ENCODE assay signal across 22 cellular contexts in the genomic region with DNA sequence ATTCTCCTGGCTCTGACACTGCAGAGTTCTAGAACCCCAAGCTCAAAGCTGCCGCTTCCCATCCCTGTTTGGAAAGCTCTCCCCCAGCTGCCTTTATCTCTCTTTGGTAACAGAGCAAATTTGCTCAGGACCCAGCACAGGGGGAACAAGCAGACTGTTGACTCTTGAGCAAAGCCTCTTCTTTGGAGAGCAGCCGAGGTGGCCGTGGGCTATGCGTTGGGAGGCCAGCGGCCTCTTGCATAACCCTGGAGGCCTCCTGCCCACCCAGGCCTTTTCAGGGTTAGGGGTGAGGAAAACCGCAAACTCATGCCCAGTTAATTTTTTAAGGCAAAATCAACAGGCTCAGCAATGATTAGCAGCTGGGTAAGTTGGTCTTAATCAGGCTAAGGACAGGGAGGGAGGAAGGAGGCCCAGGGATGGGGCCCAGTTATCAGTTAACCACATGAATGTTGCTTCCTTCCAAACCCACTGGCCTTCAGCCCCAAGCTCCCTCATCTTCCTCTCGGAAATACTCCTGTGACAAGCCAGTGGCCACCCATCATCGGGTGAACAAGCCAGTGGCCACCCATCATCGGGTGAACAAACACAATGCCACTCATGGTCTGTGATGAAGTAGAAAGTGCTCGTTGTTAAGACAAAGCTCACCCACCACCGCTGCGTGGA. TPM values are rescaled to one million over a fixed set of nuclear protein-coding genes. Genes with fewer than 3 reads are reported as not detected.
DNase-seq lines count a peak whose midpoint lies in the region; ATAC-seq, FAIRE-seq and TF ChIP-seq lines count a peak whose summit lies in the region.
"Had no signal": no experiment of that assay in that cellular context is flagged by ENCODE, and none has a peak within 500 bp of the region (broad histone marks: within the 10 kb centered on the region; RNA-seq: fewer than 3 reads in every experiment).

No MANE protein-coding gene starts in this region.

- no peak for ATAC-seq in gastrocnemius medialis
- no peak for ATAC-seq in naive thymus-derived CD4-positive, alpha-beta T cell
- ATAC-seq: activated CD8-positive, alpha-beta T cell treated with anti-CD3 and anti-CD28 coated beads for 36 hours; activated T-cell treated with anti-CD3 and anti-CD28 coated beads, Interleukin-2, amount 50 U/mL, for 4 hours had no signal

- no peak for TF ChIP-seq CTCF in ovary (IDR thresholded peaks at IDR 0.05)
- no peak for TF ChIP-seq CTCF in gastrocnemius medialis (IDR thresholded peaks at IDR 0.05 in 4 of 5, conservative IDR thresholded peaks at IDR 0.05 in 1 of 5)

- H3K27me3 ChIP-seq in ovary, result no peaks in the 10 kb centered on the region
- no peaks in the 10 kb centered on the region for H3K27me3 ChIP-seq in gastrocnemius medialis
- no peaks in the 10 kb centered on the region for H3K27me3 ChIP-seq in naive thymus-derived CD4-positive, alpha-beta T cell (ENCODE audit: control insufficient read depth in 2 of 2, insufficient read depth in 2 of 2, low read length in 2 of 2)
- H3K27me3 ChIP-seq: colonic mucosa, vagina had no signal

- H3K27ac Mint-ChIP-seq in naive thymus-derived CD4-positive, alpha-beta T cell, result no peak overlapping the region
- H3K27ac Mint-ChIP-seq: activated CD8-positive, alpha-beta T cell treated with anti-CD3 and anti-CD28 coated beads for 36 hours; activated naive CD4-positive, alpha-beta T cell treated with anti-CD3 and anti-CD28 coated beads, Interleukin-2, amount 10 ng/mL, durations not matched to agents 7 days and 5 days had no signal

- H3K9me3 ChIP-seq in ovary, result no peaks in the 10 kb centered on the region
- H3K9me3 ChIP-seq in gastrocnemius medialis, result no peaks in the 10 kb centered on the region
- H3K9me3 ChIP-seq in naive thymus-derived CD4-positive, alpha-beta T cell (ENCODE audit: control insufficient read depth in 2 of 3, low read length in 3 of 3), result no peaks in the 10 kb centered on the region
- H3K9me3 ChIP-seq: colonic mucosa, left ventricle myocardium inferior, vagina had no signal

- H3K36me3 Mint-ChIP-seq in naive thymus-derived CD4-positive, alpha-beta T cell, result no peaks in the 10 kb centered on the region
- H3K36me3 Mint-ChIP-seq: activated naive CD4-positive, alpha-beta T cell treated with anti-CD3 and anti-CD28 coated beads, Interleukin-2, amount 10 ng/mL, durations not matched to agents 7 days and 5 days had no signal

- 36 to 37% (median 36%) methylated on average over 11 to 12 of the region's 12 CpGs for WGBS in ovary, 3 donors

- in situ Hi-C loops in gastrocnemius medialis (cut with MboI; ENCODE audit: low sequenced_read_pairs in 4 of 4), result loop anchor here (10.0 to 25.0 kb wide), 3 partner anchors 70 to 218 kb away; no protein-coding TSS in a partner anchor

- intact Hi-C loops in ovary (cut with DNase I) (loop anchor here in 1 of 4 donors (10.0 kb wide), 1 partner anchor 220 kb away; no protein-coding TSS in a partner anchor), gastrocnemius medialis (cut with DNase I; ENCODE audit: low total_unique reads) (no loop called here)
- intact Hi-C loops in naive thymus-derived CD4-positive, alpha-beta T cell (cut with micrococcal nuclease), result no loop called here

- H3K9me3 Mint-ChIP-seq in naive thymus-derived CD4-positive, alpha-beta T cell, result no peaks in the 10 kb centered on the region
- H3K9me3 Mint-ChIP-seq: activated CD8-positive, alpha-beta T cell treated with anti-CD3 and anti-CD28 coated beads for 36 hours; activated naive CD4-positive, alpha-beta T cell treated with anti-CD3 and anti-CD28 coated beads, Interleukin-2, amount 10 ng/mL, durations not matched to agents 7 days and 5 days; activated T-cell treated with anti-CD3 and anti-CD28 coated beads, Interleukin-2, amount 50 U/mL, for 4 hours had no signal

- peak; percentile 27 for TF ChIP-seq POLR2A in erythroblast (IDR thresholded peaks at IDR 0.05; ENCODE audit: low read length)
- TF ChIP-seq POLR2A in ovary (IDR thresholded peaks at IDR 0.05), result no peak
- TF ChIP-seq POLR2A in gastrocnemius medialis (IDR thresholded peaks at IDR 0.05), result no peak
- TF ChIP-seq POLR2A in H54 (IDR thresholded peaks at IDR 0.05; ENCODE audit: low read depth, low read length), result no peak

- TF ChIP-seq EP300 in ovary (IDR thresholded peaks at IDR 0.05), result no peak

- peaks cover 0 to 10% (median 1%) of the 10 kb centered on the region in 5 donors for H3K27me3 Mint-ChIP-seq in naive thymus-derived CD4-positive, alpha-beta T cell

- CTCF ChIA-PET in naive thymus-derived CD4-positive, alpha-beta T cell (lab: Charles Lee), result no interaction called here

- POLR2A ChIA-PET in naive thymus-derived CD4-positive, alpha-beta T cell (lab: Charles Lee), result no interaction called here

- no peak overlapping the region for H3K4me3 Mint-ChIP-seq in naive thymus-derived CD4-positive, alpha-beta T cell
- H3K4me3 Mint-ChIP-seq: activated CD8-positive, alpha-beta T cell treated with anti-CD3 and anti-CD28 coated beads for 36 hours; activated naive CD4-positive, alpha-beta T cell treated with anti-CD3 and anti-CD28 coated beads, Interleukin-2, amount 10 ng/mL, durations not matched to agents 7 days and 5 days; activated T-cell treated with anti-CD3 and anti-CD28 coated beads, Interleukin-2, amount 50 U/mL, for 4 hours had no signal

- peaks cover 16% of the 10 kb centered on the region for H3K4me1 ChIP-seq in ovary (ENCODE audit: insufficient read depth)
- H3K4me1 ChIP-seq in gastrocnemius medialis, result no peaks in the 10 kb centered on the region
- no peaks in the 10 kb centered on the region for H3K4me1 ChIP-seq in naive thymus-derived CD4-positive, alpha-beta T cell (ENCODE audit: control insufficient read depth in 2 of 2, insufficient read depth in 2 of 2, low read length in 2 of 2)
- H3K4me1 ChIP-seq: left ventricle myocardium inferior, vagina had no signal

- H3K4me1 Mint-ChIP-seq in naive thymus-derived CD4-positive, alpha-beta T cell, result no peaks in the 10 kb centered on the region
- H3K4me1 Mint-ChIP-seq: activated naive CD4-positive, alpha-beta T cell treated with anti-CD3 and anti-CD28 coated beads, Interleukin-2, amount 10 ng/mL, durations not matched to agents 7 days and 5 days had no signal

- peak; percentile 85 for FAIRE-seq in HTR-8/SVneo (lab: Jason Lieb, UNC)
- no peak for FAIRE-seq in H54 (lab: Jason Lieb, UNC)
- FAIRE-seq: endothelial cell of umbilical vein had no signal

- H3K4me3 ChIP-seq in ovary (no peak overlapping the region), gastrocnemius medialis (no peak overlapping the region)
- no peak overlapping the region for H3K4me3 ChIP-seq in naive thymus-derived CD4-positive, alpha-beta T cell (ENCODE audit: low read length)
- H3K4me3 ChIP-seq: colonic mucosa, left ventricle myocardium inferior, smooth muscle cell, vagina had no signal

- no peaks in the 10 kb centered on the region for H3K36me3 ChIP-seq in ovary
- H3K36me3 ChIP-seq in gastrocnemius medialis, result no peaks in the 10 kb centered on the region
- H3K36me3 ChIP-seq in naive thymus-derived CD4-positive, alpha-beta T cell (ENCODE audit: control insufficient read depth in 2 of 3, insufficient read depth in 3 of 3, low read length in 3 of 3), result no peaks in the 10 kb centered on the region
- H3K36me3 ChIP-seq: colonic mucosa, left ventricle myocardium inferior, vagina had no signal

- H3K27ac ChIP-seq in ovary, result peak overlapping the region; percentile 21 to 32
- H3K27ac ChIP-seq in gastrocnemius medialis, result no peak overlapping the region
- no peak overlapping the region for H3K27ac ChIP-seq in naive thymus-derived CD4-positive, alpha-beta T cell (ENCODE audit: low read depth, low read length)
- H3K27ac ChIP-seq: colonic mucosa, left ventricle myocardium inferior, vagina had no signal

- DNase-seq in HTR-8/SVneo (ENCODE audit: insufficient read length, low spot score), result no peak
- DNase-seq in SKM-1 treated with dmso at 0.1 percent for 144 hours (lab: John Stamatoyannopoulos, UW; ENCODE audit: unreplicated experiment), result peak; percentile 83
- peak; percentile 94 to 99 for DNase-seq in erythroblast (lab: John Stamatoyannopoulos, UW)
- DNase-seq in ovary, result peak; percentile 70 to 86 (median 81)
- no peak for DNase-seq in C1 segment of cervical spinal cord (lab: John Stamatoyannopoulos, UW)
- no peak for DNase-seq in gastrocnemius medialis
- no peak for DNase-seq in naive thymus-derived CD4-positive, alpha-beta T cell
- no peak for DNase-seq in H54 (ENCODE audit: insufficient read length, low spot score)
- DNase-seq: activated CD8-positive, alpha-beta T cell treated with anti-CD3 and anti-CD28 coated beads for 36 hours; activated naive CD4-positive, alpha-beta T cell treated with anti-CD3 and anti-CD28 coated beads, Interleukin-2, amount 10 ng/mL, durations not matched to agents 7 days and 5 days; activated T-cell treated with anti-CD3 and anti-CD28 coated beads, Interleukin-2, amount 50 U/mL, for 4 hours; colonic mucosa; HCEC 1CT; Karpas-422; left ventricle myocardium inferior; NCI-H1105 treated with DMSO at 0.1 percent for 48 hours; NCI-H748 treated with DMSO at 0.1 percent for 48 hours; stimulated activated CD4-positive, alpha-beta T cell treated with anti-CD3 and anti-CD28 coated beads, Interleukin-4, amount 100 ng/mL, for 24 hours had no signal

RNA-seq across cellular contexts. Expression of a gene that starts 39.2 kb away (rescaled TPM):
- total RNA-seq in ovary (1 to 10 TPM in 1 of 7 donors, under 1 TPM in 6; 0.08 to 1.5 (median 0.42) TPM), gastrocnemius medialis (under 1 TPM in 3 of 4 donors, not detected in 1; 0.29 to 0.83 (median 0.51) TPM)
- polyA plus RNA-seq in ovary, result under 1 TPM; 0.07 to 0.15 TPM
- not detected for total RNA-seq in naive thymus-derived CD4-positive, alpha-beta T cell
- not detected for polyA plus RNA-seq in naive thymus-derived CD4-positive, alpha-beta T cell
- total RNA-seq: activated CD8-positive, alpha-beta T cell treated with anti-CD3 and anti-CD28 coated beads for 36 hours; endothelial cell of umbilical vein; left ventricle myocardium inferior; osteocyte; smooth muscle cell; vagina had no signal
- polyA plus RNA-seq: endothelial cell of umbilical vein, smooth muscle cell had no signal

RNA-seq across cellular contexts. Expression of a gene that starts 57.8 kb away (rescaled TPM):
- not detected for total RNA-seq in ovary
- not detected for polyA plus RNA-seq in ovary
- not detected for total RNA-seq in gastrocnemius medialis
- not detected for total RNA-seq in naive thymus-derived CD4-positive, alpha-beta T cell
- not detected for polyA plus RNA-seq in naive thymus-derived CD4-positive, alpha-beta T cell
- total RNA-seq: activated CD8-positive, alpha-beta T cell treated with anti-CD3 and anti-CD28 coated beads for 36 hours; activated T-cell treated with anti-CD3 and anti-CD28 coated beads, Interleukin-2, amount 50 U/mL, for 4 hours; colonic mucosa; endothelial cell of umbilical vein; left ventricle myocardium inferior; osteocyte; smooth muscle cell; vagina had no signal
- polyA plus RNA-seq: endothelial cell of umbilical vein, smooth muscle cell had no signal

Comparison
In these comparisons a context has a peak if more than half of its experiments do, and no peak if none do; other contexts are left out.
1. DNase-seq: peak in SKM-1 treated with dmso at 0.1 percent for 144 hours (single experiment), erythroblast (2 of 2) and ovary (5 of 5); none in HTR-8/SVneo (single experiment), C1 segment of cervical spinal cord (0 of 14), gastrocnemius medialis (0 of 2), naive thymus-derived CD4-positive, alpha-beta T cell (0 of 9) and H54 (single experiment).
2. H3K27ac ChIP-seq: peak in ovary (2 of 2); none in gastrocnemius medialis (0 of 4) and naive thymus-derived CD4-positive, alpha-beta T cell (single experiment).